1 cellular context compared by ENCODE assay signal in the genomic region with DNA sequence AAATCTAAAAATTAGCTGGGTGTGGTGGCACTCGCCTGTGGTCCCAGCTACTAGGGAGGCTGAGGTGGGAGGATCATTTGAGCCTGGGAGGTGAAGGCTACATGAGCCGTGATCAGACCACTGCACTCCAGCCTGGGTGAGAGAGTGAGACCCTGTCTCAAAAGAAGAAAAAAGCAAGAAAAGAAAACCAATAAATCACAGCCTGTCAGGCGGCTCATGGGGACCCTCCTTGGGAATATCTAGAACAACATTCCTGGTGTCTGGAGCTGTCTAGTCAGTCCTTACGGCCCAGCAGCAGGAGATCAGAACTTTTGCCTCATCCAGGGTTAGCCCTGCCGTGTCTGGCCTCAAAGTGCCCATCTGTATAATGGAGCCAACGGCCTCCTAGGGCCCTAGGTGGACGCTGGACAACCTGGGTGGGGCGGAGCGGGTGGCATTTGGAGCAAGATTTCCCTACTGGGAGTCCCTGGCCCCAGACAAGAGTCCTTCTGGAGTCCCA.
TF ChIP-seq lines count a peak whose summit lies in the region.

No MANE protein-coding gene starts in this region.

TF ChIP-seq in GM12878, 131 proteins besides CTCF, POLR2A, EP300 and RAD21:
- no peak for TF ChIP-seq DPF2 (IDR thresholded peaks at IDR 0.05)
- 0 out of 4 replicates have a peak, but pooled peaks of 1 of the 2 experiments have one; percentile 17 for TF ChIP-seq IKZF2 (IDR thresholded peaks at IDR 0.05)
- TF ChIP-seq NFIC (IDR thresholded peaks at IDR 0.05; ENCODE audit: low read depth, low read length), result no peak
- TF ChIP-seq HDGF (IDR thresholded peaks at IDR 0.05), result 0 out of 2 replicates have a peak, but pooled peaks have one; percentile 45
- no peak for TF ChIP-seq PML (IDR thresholded peaks at IDR 0.05; ENCODE audit: low read length)
- TF ChIP-seq, protein P1, sequence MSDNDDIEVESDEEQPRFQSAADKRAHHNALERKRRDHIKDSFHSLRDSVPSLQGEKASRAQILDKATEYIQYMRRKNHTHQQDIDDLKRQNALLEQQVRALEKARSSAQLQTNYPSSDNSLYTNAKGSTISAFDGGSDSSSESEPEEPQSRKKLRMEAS (IDR thresholded peaks at IDR 0.05; ENCODE audit: low read depth, low read length), result no peak
- TF ChIP-seq, protein P2, sequence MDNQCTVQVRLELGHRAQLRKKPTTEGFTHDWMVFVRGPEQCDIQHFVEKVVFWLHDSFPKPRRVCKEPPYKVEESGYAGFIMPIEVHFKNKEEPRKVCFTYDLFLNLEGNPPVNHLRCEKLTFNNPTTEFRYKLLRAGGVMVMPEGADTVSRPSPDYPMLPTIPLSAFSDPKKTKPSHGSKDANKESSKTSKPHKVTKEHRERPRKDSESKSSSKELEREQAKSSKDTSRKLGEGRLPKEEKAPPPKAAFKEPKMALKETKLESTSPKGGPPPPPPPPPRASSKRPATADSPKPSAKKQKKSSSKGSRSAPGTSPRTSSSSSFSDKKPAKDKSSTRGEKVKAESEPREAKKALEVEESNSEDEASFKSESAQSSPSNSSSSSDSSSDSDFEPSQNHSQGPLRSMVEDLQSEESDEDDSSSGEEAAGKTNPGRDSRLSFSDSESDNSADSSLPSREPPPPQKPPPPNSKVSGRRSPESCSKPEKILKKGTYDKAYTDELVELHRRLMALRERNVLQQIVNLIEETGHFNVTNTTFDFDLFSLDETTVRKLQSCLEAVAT (IDR thresholded peaks at IDR 0.05), result peak; percentile 20; the same call in 1 of the 2 replicates
- no peak for TF ChIP-seq ASH2L (IDR thresholded peaks at IDR 0.05; ENCODE audit: borderline replicate concordance, low read depth)
- TF ChIP-seq MEF2A (IDR thresholded peaks at IDR 0.05; ENCODE audit: insufficient read depth, low read depth, low read length), result no peak
- no peak for TF ChIP-seq SIX5 (IDR thresholded peaks at IDR 0.05; ENCODE audit: low read depth, low read length, severe bottlenecking)
- no peak for TF ChIP-seq ZNF274 (IDR thresholded peaks at IDR 0.05; ENCODE audit: insufficient read depth, insufficient read length)
- TF ChIP-seq HDAC2 (IDR thresholded peaks at IDR 0.05), result no peak
- TF ChIP-seq, protein P3, sequence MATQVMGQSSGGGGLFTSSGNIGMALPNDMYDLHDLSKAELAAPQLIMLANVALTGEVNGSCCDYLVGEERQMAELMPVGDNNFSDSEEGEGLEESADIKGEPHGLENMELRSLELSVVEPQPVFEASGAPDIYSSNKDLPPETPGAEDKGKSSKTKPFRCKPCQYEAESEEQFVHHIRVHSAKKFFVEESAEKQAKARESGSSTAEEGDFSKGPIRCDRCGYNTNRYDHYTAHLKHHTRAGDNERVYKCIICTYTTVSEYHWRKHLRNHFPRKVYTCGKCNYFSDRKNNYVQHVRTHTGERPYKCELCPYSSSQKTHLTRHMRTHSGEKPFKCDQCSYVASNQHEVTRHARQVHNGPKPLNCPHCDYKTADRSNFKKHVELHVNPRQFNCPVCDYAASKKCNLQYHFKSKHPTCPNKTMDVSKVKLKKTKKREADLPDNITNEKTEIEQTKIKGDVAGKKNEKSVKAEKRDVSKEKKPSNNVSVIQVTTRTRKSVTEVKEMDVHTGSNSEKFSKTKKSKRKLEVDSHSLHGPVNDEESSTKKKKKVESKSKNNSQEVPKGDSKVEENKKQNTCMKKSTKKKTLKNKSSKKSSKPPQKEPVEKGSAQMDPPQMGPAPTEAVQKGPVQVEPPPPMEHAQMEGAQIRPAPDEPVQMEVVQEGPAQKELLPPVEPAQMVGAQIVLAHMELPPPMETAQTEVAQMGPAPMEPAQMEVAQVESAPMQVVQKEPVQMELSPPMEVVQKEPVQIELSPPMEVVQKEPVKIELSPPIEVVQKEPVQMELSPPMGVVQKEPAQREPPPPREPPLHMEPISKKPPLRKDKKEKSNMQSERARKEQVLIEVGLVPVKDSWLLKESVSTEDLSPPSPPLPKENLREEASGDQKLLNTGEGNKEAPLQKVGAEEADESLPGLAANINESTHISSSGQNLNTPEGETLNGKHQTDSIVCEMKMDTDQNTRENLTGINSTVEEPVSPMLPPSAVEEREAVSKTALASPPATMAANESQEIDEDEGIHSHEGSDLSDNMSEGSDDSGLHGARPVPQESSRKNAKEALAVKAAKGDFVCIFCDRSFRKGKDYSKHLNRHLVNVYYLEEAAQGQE (IDR thresholded peaks at IDR 0.05; ENCODE audit: low read depth, low read length), result no peak
- no peak for TF ChIP-seq YBX1 (IDR thresholded peaks at IDR 0.05)
- no peak for TF ChIP-seq MXI1 (IDR thresholded peaks at IDR 0.05; ENCODE audit: low read depth, low read length)
- no peak for TF ChIP-seq JUNB (IDR thresholded peaks at IDR 0.05)
- no peak for TF ChIP-seq NFYA (IDR thresholded peaks at IDR 0.05; ENCODE audit: borderline replicate concordance, low read depth, low read length)
- no peak for TF ChIP-seq SPI1 (IDR thresholded peaks at IDR 0.05; ENCODE audit: borderline replicate concordance, insufficient read depth, low read depth, low read length)
- TF ChIP-seq PAX5 (IDR thresholded peaks at IDR 0.05; ENCODE audit: borderline replicate concordance, low read depth, low read length), result no peak
- TF ChIP-seq, protein P4, sequence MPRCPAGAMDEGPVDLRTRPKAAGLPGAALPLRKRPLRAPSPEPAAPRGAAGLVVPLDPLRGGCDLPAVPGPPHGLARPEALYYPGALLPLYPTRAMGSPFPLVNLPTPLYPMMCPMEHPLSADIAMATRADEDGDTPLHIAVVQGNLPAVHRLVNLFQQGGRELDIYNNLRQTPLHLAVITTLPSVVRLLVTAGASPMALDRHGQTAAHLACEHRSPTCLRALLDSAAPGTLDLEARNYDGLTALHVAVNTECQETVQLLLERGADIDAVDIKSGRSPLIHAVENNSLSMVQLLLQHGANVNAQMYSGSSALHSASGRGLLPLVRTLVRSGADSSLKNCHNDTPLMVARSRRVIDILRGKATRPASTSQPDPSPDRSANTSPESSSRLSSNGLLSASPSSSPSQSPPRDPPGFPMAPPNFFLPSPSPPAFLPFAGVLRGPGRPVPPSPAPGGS (IDR thresholded peaks at IDR 0.05; ENCODE audit: borderline replicate concordance, insufficient read depth, low read depth, low read length, poor library complexity, severe bottlenecking), result no peak
- TF ChIP-seq MTA2 (IDR thresholded peaks at IDR 0.05; ENCODE audit: low read depth), result no peak
- no peak for TF ChIP-seq NRF1 (conservative IDR thresholded peaks at IDR 0.05; ENCODE audit: low read depth, low read length)
- TF ChIP-seq, protein P5, sequence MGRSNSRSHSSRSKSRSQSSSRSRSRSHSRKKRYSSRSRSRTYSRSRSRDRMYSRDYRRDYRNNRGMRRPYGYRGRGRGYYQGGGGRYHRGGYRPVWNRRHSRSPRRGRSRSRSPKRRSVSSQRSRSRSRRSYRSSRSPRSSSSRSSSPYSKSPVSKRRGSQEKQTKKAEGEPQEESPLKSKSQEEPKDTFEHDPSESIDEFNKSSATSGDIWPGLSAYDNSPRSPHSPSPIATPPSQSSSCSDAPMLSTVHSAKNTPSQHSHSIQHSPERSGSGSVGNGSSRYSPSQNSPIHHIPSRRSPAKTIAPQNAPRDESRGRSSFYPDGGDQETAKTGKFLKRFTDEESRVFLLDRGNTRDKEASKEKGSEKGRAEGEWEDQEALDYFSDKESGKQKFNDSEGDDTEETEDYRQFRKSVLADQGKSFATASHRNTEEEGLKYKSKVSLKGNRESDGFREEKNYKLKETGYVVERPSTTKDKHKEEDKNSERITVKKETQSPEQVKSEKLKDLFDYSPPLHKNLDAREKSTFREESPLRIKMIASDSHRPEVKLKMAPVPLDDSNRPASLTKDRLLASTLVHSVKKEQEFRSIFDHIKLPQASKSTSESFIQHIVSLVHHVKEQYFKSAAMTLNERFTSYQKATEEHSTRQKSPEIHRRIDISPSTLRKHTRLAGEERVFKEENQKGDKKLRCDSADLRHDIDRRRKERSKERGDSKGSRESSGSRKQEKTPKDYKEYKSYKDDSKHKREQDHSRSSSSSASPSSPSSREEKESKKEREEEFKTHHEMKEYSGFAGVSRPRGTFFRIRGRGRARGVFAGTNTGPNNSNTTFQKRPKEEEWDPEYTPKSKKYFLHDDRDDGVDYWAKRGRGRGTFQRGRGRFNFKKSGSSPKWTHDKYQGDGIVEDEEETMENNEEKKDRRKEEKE (IDR thresholded peaks at IDR 0.05), result no peak
- TF ChIP-seq SRF (IDR thresholded peaks at IDR 0.05; ENCODE audit: low read depth in 2 of 2, low read length in 2 of 2), result no peak
